9 cellular contexts compared by ENCODE assay signal in the genomic region with DNA sequence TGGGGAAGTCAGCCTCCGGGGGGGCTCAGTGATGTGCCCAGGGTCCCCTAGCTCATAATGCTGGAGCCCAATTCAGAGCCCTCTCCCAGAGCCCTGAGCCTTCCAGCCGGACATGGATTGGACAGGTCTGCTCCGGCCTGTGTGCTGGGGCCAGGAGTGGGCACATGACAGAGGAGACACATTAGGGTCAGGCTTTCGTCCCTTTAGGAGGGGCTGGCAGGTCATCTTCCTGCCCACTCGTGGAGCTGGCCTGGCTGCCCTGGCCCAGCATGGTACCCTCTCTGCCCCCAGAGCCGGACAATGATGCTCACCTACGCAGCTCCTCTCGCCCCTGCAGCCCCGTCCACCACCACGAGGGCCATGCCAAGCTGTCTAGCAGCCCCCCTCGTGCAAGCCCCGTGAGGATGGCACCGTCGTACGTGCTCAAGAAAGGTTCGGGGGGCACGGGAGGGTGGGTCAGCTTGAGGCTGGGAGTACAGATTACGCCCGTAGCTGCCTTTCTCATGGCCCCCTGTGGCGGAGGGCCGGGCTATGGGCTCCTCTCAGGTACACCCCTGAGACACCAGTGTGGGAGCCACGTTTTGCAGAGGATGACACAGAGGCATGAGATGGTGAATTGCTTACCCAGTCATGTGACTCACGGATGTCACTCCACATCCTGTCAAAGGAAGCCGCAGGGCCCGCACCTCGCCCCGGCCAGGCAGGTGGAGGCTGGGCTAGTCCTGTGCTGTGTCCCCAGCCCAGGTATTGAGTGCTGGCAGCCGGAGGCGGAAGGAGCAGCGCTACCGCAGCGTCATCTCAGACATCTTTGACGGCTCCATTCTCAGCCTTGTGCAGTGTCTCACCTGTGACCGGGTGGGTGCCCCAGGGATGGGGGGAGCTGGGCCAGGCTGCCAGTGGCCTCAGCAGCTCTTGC. TPM values are rescaled to one million over a fixed set of nuclear protein-coding genes. Genes with fewer than 3 reads are reported as not detected.
DNase-seq lines count a peak whose midpoint lies in the region; ATAC-seq and TF ChIP-seq lines count a peak whose summit lies in the region.
"Had no signal": no experiment of that assay in that cellular context is flagged by ENCODE, and none has a peak within 500 bp of the region (broad histone marks: within the 10 kb centered on the region; RNA-seq: fewer than 3 reads in every experiment).

No MANE protein-coding gene starts in this region.

- WGBS in GM23248 (ENCODE audit: low coverage in 1 of 2, low lambda C conversion rate in 2 of 2, missing lambda C conversion rate in 2 of 2), 2 experiments: 89 to 94% methylated on average over 27 to 33 of the region's 34 CpGs

- CTCF ChIA-PET in activated CD8-positive, alpha-beta memory T cell treated with anti-CD3 and anti-CD28 coated beads, Interleukin-2, amount 10 ng/mL, durations not matched to agents 7 days and 5 days (lab: Charles Lee): interaction anchor here (0.8 to 12.0 kb wide), 5 partner anchors 10 to 368 kb away, joined by 3 to 110 read pairs (median 4); no protein-coding TSS in a partner anchor

- H2AFZ ChIP-seq in MM.1S (ENCODE audit: low read length) (no peak overlapping the region), GM23248 (no peak overlapping the region)

- H3K9me2 ChIP-seq in MM.1S (replicated peaks; ENCODE audit: insufficient read depth, low read length): no peaks in the 10 kb centered on the region
- H3K9me2 ChIP-seq in GM23248 (ENCODE audit: insufficient read depth): no peaks in the 10 kb centered on the region

- no peaks in the 10 kb centered on the region for H4K20me1 ChIP-seq in MM.1S (ENCODE audit: insufficient read depth, low read length)
- no peaks in the 10 kb centered on the region for H4K20me1 ChIP-seq in GM23248 (ENCODE audit: insufficient read depth)

- H3K4me2 ChIP-seq in MM.1S (ENCODE audit: low read depth, low read length) (peak overlapping the region; percentile 9; the same call in 1 of the 2 replicates), GM23248 (ENCODE audit: unreplicated experiment) (no peak overlapping the region)

- H3K4me3 ChIP-seq in MM.1S (ENCODE audit: low read length): no peak overlapping the region
- no peak overlapping the region for H3K4me3 ChIP-seq in GM23248
- H3K4me3 ChIP-seq: ovary had no signal

- no peaks in the 10 kb centered on the region for H3K27me3 ChIP-seq in MM.1S (replicated peaks; ENCODE audit: insufficient read depth, low read length)
- no peaks in the 10 kb centered on the region for H3K27me3 ChIP-seq in GM23248 (replicated peaks; ENCODE audit: insufficient read depth)
- H3K27me3 ChIP-seq: ovary had no signal

- ATAC-seq in activated CD8-positive, alpha-beta memory T cell treated with anti-CD3 and anti-CD28 coated beads, Interleukin-2, amount 10 ng/mL, durations not matched to agents 7 days and 5 days: peak; percentile 87
- peak; percentile 57 for ATAC-seq in esophagus mucosa
- ATAC-seq in HG02798 (IDR thresholded peaks at IDR 0.05; ENCODE audit: poor library complexity, unreplicated experiment): no peak
- ATAC-seq in HG03135 (IDR thresholded peaks at IDR 0.05; ENCODE audit: unreplicated experiment): no peak
- ATAC-seq in GM18517 (IDR thresholded peaks at IDR 0.05; ENCODE audit: unreplicated experiment): no peak

- H3K36me3 Mint-ChIP-seq in activated CD8-positive, alpha-beta memory T cell treated with anti-CD3 and anti-CD28 coated beads, Interleukin-2, amount 10 ng/mL, durations not matched to agents 7 days and 5 days: peaks cover 53% of the 10 kb centered on the region

- no peaks in the 10 kb centered on the region for H3K9me3 ChIP-seq in MM.1S (replicated peaks; ENCODE audit: insufficient read depth, low read length)
- no peaks in the 10 kb centered on the region for H3K9me3 ChIP-seq in GM23248 (ENCODE audit: low read depth)
- H3K9me3 ChIP-seq: ovary had no signal

- in situ Hi-C loops in GM23248 (cut with MboI): no loop called here

- peaks cover 84% of the 10 kb centered on the region for H3K4me1 Mint-ChIP-seq in activated CD8-positive, alpha-beta memory T cell treated with anti-CD3 and anti-CD28 coated beads, Interleukin-2, amount 10 ng/mL, durations not matched to agents 7 days and 5 days

- TF ChIP-seq CTCF in MM.1S (IDR thresholded peaks at IDR 0.05; ENCODE audit: low read length): no peak

- H3K27me3 Mint-ChIP-seq in activated CD8-positive, alpha-beta memory T cell treated with anti-CD3 and anti-CD28 coated beads, Interleukin-2, amount 10 ng/mL, durations not matched to agents 7 days and 5 days: no peaks in the 10 kb centered on the region

- H3K36me3 ChIP-seq in MM.1S (replicated peaks; ENCODE audit: insufficient read depth, low read length): no peaks in the 10 kb centered on the region
- no peaks in the 10 kb centered on the region for H3K36me3 ChIP-seq in GM23248 (ENCODE audit: low read depth)
- H3K36me3 ChIP-seq: ovary had no signal

- H3K27ac ChIP-seq in MM.1S (ENCODE audit: low read length): no peak overlapping the region
- no peak overlapping the region for H3K27ac ChIP-seq in GM23248
- H3K27ac ChIP-seq: ovary had no signal

- H3K9me3 Mint-ChIP-seq in activated CD8-positive, alpha-beta memory T cell treated with anti-CD3 and anti-CD28 coated beads, Interleukin-2, amount 10 ng/mL, durations not matched to agents 7 days and 5 days (ENCODE audit: low read depth): no peaks in the 10 kb centered on the region

- no peaks in the 10 kb centered on the region for H3F3A ChIP-seq in MM.1S (ENCODE audit: insufficient read depth, low read length)
- no peaks in the 10 kb centered on the region for H3F3A ChIP-seq in GM23248 (ENCODE audit: insufficient read depth)

- H3K4me1 ChIP-seq in MM.1S (ENCODE audit: low read length): no peaks in the 10 kb centered on the region
- H3K4me1 ChIP-seq in GM23248 (ENCODE audit: insufficient read depth): no peaks in the 10 kb centered on the region

- H3K79me2 ChIP-seq in MM.1S (ENCODE audit: low read length) (no peaks in the 10 kb centered on the region), GM23248 (ENCODE audit: insufficient read depth) (no peaks in the 10 kb centered on the region)

- H3K27ac Mint-ChIP-seq in activated CD8-positive, alpha-beta memory T cell treated with anti-CD3 and anti-CD28 coated beads, Interleukin-2, amount 10 ng/mL, durations not matched to agents 7 days and 5 days: peak overlapping the region; percentile 94

- DNase-seq in MM.1S: peak; percentile 26
- peak; percentile 97 for DNase-seq in activated CD8-positive, alpha-beta memory T cell treated with anti-CD3 and anti-CD28 coated beads, Interleukin-2, amount 10 ng/mL, durations not matched to agents 7 days and 5 days
- peak; percentile 67 to 73 for DNase-seq in stimulated activated CD4-positive, alpha-beta T cell treated with anti-CD3 and anti-CD28 coated beads, Interleukin-4, amount 100 ng/mL, for 48 hours (ENCODE audit: low read depth in 2 of 2)
- DNase-seq in GM23248: no peak
- DNase-seq: ovary had no signal

- no peak overlapping the region for H3K9ac ChIP-seq in MM.1S (ENCODE audit: low read length)
- H3K9ac ChIP-seq in GM23248: no peak overlapping the region

- peak overlapping the region; percentile 52 for H3K4me3 Mint-ChIP-seq in activated CD8-positive, alpha-beta memory T cell treated with anti-CD3 and anti-CD28 coated beads, Interleukin-2, amount 10 ng/mL, durations not matched to agents 7 days and 5 days

RNA-seq across cellular contexts. Expression of gene USP20, which starts 33.6 kb away (rescaled TPM):
- total RNA-seq in activated CD8-positive, alpha-beta memory T cell treated with anti-CD3 and anti-CD28 coated beads, Interleukin-2, amount 10 ng/mL, durations not matched to agents 7 days and 5 days: 100 to 1,000 TPM; 114 to 155 TPM
- total RNA-seq in esophagus mucosa: 12.8 TPM
- 7.3 and 10.3 TPM in 2 replicates for total RNA-seq in GM23248 (2014; rRNA removed; shearing (Covaris generic))
- 15.7 and 15.8 TPM in 2 replicates for polyA plus RNA-seq in GM23248 (2016; fragmentation: Nextera tagmentation; extraction: Ambion mirVana)

RNA-seq across cellular contexts. Expression of gene C9orf78, which starts 33.8 kb away (rescaled TPM):
- total RNA-seq in activated CD8-positive, alpha-beta memory T cell treated with anti-CD3 and anti-CD28 coated beads, Interleukin-2, amount 10 ng/mL, durations not matched to agents 7 days and 5 days: 10 to 100 TPM; 77.7 to 90.2 TPM
- 25.1 TPM for total RNA-seq in esophagus mucosa
- total RNA-seq in GM23248 (2014; rRNA removed; shearing (Covaris generic)): 46.8 and 66.0 TPM in 2 replicates
- polyA plus RNA-seq in GM23248 (2016; fragmentation: Nextera tagmentation; extraction: Ambion mirVana): 79.7 and 80.7 TPM in 2 replicates

RNA-seq across cellular contexts. Expression of gene TOR1A, which starts 44.9 kb away (rescaled TPM):
- total RNA-seq in activated CD8-positive, alpha-beta memory T cell treated with anti-CD3 and anti-CD28 coated beads, Interleukin-2, amount 10 ng/mL, durations not matched to agents 7 days and 5 days: 10 to 100 TPM; 56.1 to 69.6 TPM
- 15.5 TPM for total RNA-seq in esophagus mucosa
- total RNA-seq in GM23248 (2014; rRNA removed; shearing (Covaris generic)): 63.6 and 73.6 TPM in 2 replicates
- 101 and 102 TPM in 2 replicates for polyA plus RNA-seq in GM23248 (2016; fragmentation: Nextera tagmentation; extraction: Ambion mirVana)

Comparison
In these comparisons a context has a peak if more than half of its experiments do, and no peak if none do; other contexts are left out.
1. ATAC-seq: peak in activated CD8-positive, alpha-beta memory T cell treated with anti-CD3 and anti-CD28 coated beads, Interleukin-2, amount 10 ng/mL, durations not matched to agents 7 days and 5 days (single experiment) and esophagus mucosa (single experiment); none in HG02798 (single experiment), HG03135 (single experiment) and GM18517 (single experiment).